In the genomic region with DNA sequence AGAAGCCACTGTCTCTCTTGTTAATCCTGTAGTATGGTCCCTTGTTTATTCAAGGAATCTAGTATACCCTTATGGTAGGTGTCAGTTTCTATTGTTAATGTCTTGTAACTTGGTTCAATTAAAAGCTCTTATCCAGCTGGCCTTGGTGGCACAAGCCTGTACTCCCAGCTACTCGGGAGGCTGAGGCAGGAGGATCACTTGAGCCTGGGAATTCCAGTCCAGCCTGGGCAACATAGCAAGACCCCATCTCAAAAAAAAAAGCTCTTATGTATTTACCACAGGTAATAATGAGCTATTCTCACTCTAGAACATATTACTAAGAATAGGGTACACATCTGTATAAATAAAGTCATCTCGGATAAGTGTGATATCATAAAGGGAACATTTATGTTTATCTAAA, we compare ENCODE assay signal across 22 cellular contexts. TPM values are rescaled to one million over a fixed set of nuclear protein-coding genes. Genes with fewer than 3 reads are reported as not detected.
A peak's percentile ranks its signal among the peaks of the same experiment; 100 is the strongest.
DNase-seq lines count a peak whose midpoint lies in the region; ATAC-seq, FAIRE-seq and TF ChIP-seq lines count a peak whose summit lies in the region.
"Had no signal": no experiment of that assay in that cellular context is flagged by ENCODE, and none has a peak within 500 bp of the region (broad histone marks: within the 10 kb centered on the region; RNA-seq: fewer than 3 reads in every experiment).

No MANE protein-coding gene starts in this region.

- H3K79me2 ChIP-seq in HepG2 (ENCODE audit: insufficient read depth, low read length), result no peaks in the 10 kb centered on the region

- no peak overlapping the region for H3K4me3 ChIP-seq in HepG2 (replicated peaks in 1 of 3; ENCODE audit: insufficient read depth in 1 of 3, low read depth in 2 of 3, low read length in 3 of 3)
- no peak overlapping the region for H3K4me3 ChIP-seq in right lobe of liver
- H3K4me3 ChIP-seq: BLaER1 had no signal

- no peak for FAIRE-seq in HepG2 (lab: Jason Lieb, UNC)
- FAIRE-seq: A204.1, D721Med, G401.6, GM12891 had no signal

- H3K27ac Mint-ChIP-seq in WTC11, result no peak overlapping the region
- H3K27ac Mint-ChIP-seq in stimulated activated naive B cell treated with anti-CD40 and anti-IgM and Interleukin-4, amounts not matched to agents 10 μg/mL and 1 μg/mL and 100 μg/mL, for 72 hours, result peak overlapping the region; percentile 25
- H3K27ac Mint-ChIP-seq: CD14-positive monocyte; CD4-positive, alpha-beta memory T cell; CD4-positive, CD25-positive, alpha-beta regulatory T cell had no signal

- H3K9ac ChIP-seq in HepG2 (ENCODE audit: insufficient read depth, low read depth, low read length), result no peak overlapping the region
- H3K9ac ChIP-seq: BLaER1 had no signal

- no peaks in the 10 kb centered on the region for H3K36me3 Mint-ChIP-seq in WTC11
- peaks cover 12 to 20% of the 10 kb centered on the region in 2 donors for H3K36me3 Mint-ChIP-seq in stimulated activated naive B cell treated with anti-CD40 and anti-IgM and Interleukin-4, amounts not matched to agents 10 μg/mL and 1 μg/mL and 100 μg/mL, for 72 hours

- H3K9me3 ChIP-seq in HepG2 (ENCODE audit: low read length) (no peaks in the 10 kb centered on the region), right lobe of liver (no peaks in the 10 kb centered on the region)
- H3K9me3 ChIP-seq: BE2C, BLaER1, Caco-2 had no signal

- CTCF ChIA-PET in HepG2 (lab: Yijun Ruan, JAX; ENCODE audit: low intra/inter-chr PET ratio, low total read pairs), result no interaction called here
- CTCF ChIA-PET in WTC11 (lab: Charles Lee), result no interaction called here

- no peaks in the 10 kb centered on the region for H3K27me3 ChIP-seq in HepG2 (ENCODE audit: control insufficient read depth in 1 of 2, insufficient read depth in 2 of 2, low read length in 2 of 2)
- no peaks in the 10 kb centered on the region for H3K27me3 ChIP-seq in right lobe of liver
- H3K27me3 ChIP-seq: BE2C, BLaER1 had no signal

- no peaks in the 10 kb centered on the region for H4K20me1 ChIP-seq in HepG2 (ENCODE audit: insufficient read depth, low read length)

- no peak for ATAC-seq in HepG2
- ATAC-seq in right lobe of liver, result no peak
- ATAC-seq in WTC11, result no peak
- ATAC-seq in stimulated activated naive B cell treated with anti-CD40 and anti-IgM and Interleukin-4, amounts not matched to agents 10 μg/mL and 1 μg/mL and 100 μg/mL, for 72 hours (replicated peaks), result no peak
- no peak for ATAC-seq in GM18867 (IDR thresholded peaks at IDR 0.05; ENCODE audit: unreplicated experiment)

- TF ChIP-seq EP300 in HepG2 (IDR thresholded peaks at IDR 0.05; ENCODE audit: low read depth in 2 of 2, low read length in 2 of 2), result no peak
- TF ChIP-seq EP300 in HepG2 (CRISPR knock-in tag; IDR thresholded peaks at IDR 0.05; ENCODE audit: borderline replicate concordance), result no peak

- no peak overlapping the region for H2AFZ ChIP-seq in HepG2 (ENCODE audit: low read length)

- TF ChIP-seq CTCF in HepG2 (CRISPR knock-in tag; IDR thresholded peaks at IDR 0.05) (no peak), right lobe of liver (IDR thresholded peaks at IDR 0.05) (no peak), WTC11 (IDR thresholded peaks at IDR 0.05) (no peak)

- no peak for DNase-seq in HepG2 (ENCODE audit: low spot score)
- no peak for DNase-seq in right lobe of liver
- no peak for DNase-seq in WTC11 (ENCODE audit: low spot score)
- DNase-seq in stimulated activated naive B cell treated with anti-CD40 and anti-IgM and Interleukin-4, amounts not matched to agents 10 μg/mL and 1 μg/mL and 100 μg/mL, for 72 hours, result no peak
- no peak for DNase-seq in activated CD4-positive, CD25-positive, alpha-beta regulatory T cell treated with anti-CD3 and anti-CD28 coated beads, Interleukin-2, amount 50 U/mL, for 72 hours
- DNase-seq: 8988T; ACHN; BE2C; C1 segment of cervical spinal cord; Caco-2; Calu3; CD4-positive, alpha-beta memory T cell; CD4-positive, CD25-positive, alpha-beta regulatory T cell; DMS79 treated with DMSO at 0.1 percent for 48 hours; GF-D8 had no signal

- TF ChIP-seq POLR2A in HepG2 (IDR thresholded peaks at IDR 0.05; ENCODE audit: insufficient read depth in 1 of 2, low read depth in 2 of 2, low read length in 2 of 2) (no peak), right lobe of liver (IDR thresholded peaks at IDR 0.05) (no peak)

- H3K36me3 ChIP-seq in HepG2 (replicated peaks in 1 of 2; ENCODE audit: control insufficient read depth in 1 of 2, insufficient read depth in 2 of 2, low read length in 2 of 2) (peaks cover 2 to 5% of the 10 kb centered on the region in 2 experiments; a peak in 3 of 5 replicates), right lobe of liver (no peaks in the 10 kb centered on the region)
- H3K36me3 ChIP-seq: BE2C had no signal

- H3K27me3 Mint-ChIP-seq in WTC11 (ENCODE audit: low read depth), result no peaks in the 10 kb centered on the region
- H3K27me3 Mint-ChIP-seq in stimulated activated naive B cell treated with anti-CD40 and anti-IgM and Interleukin-4, amounts not matched to agents 10 μg/mL and 1 μg/mL and 100 μg/mL, for 72 hours, result no peaks in the 10 kb centered on the region
- H3K27me3 Mint-ChIP-seq: CD4-positive, alpha-beta memory T cell; CD4-positive, CD25-positive, alpha-beta regulatory T cell had no signal

- no peaks in the 10 kb centered on the region for H3K9me3 Mint-ChIP-seq in WTC11
- H3K9me3 Mint-ChIP-seq in stimulated activated naive B cell treated with anti-CD40 and anti-IgM and Interleukin-4, amounts not matched to agents 10 μg/mL and 1 μg/mL and 100 μg/mL, for 72 hours, result no peaks in the 10 kb centered on the region
- H3K9me3 Mint-ChIP-seq: CD14-positive monocyte; CD4-positive, CD25-positive, alpha-beta regulatory T cell had no signal

- no peak overlapping the region for H3K27ac ChIP-seq in HepG2 (ENCODE audit: extremely low read length, insufficient read depth, low read length)
- H3K27ac ChIP-seq in right lobe of liver, result no peak overlapping the region
- H3K27ac ChIP-seq: BLaER1 had no signal

- H3K4me2 ChIP-seq in HepG2 (ENCODE audit: low read depth, low read length), result no peak overlapping the region
- H3K4me2 ChIP-seq: BLaER1 had no signal

- WGBS in HepG2 (ENCODE audit: low lambda C conversion rate), result 98% methylated on average over 2 of the region's 2 CpGs
- WGBS in right lobe of liver (ENCODE audit: insufficient coverage, low coverage, low lambda C conversion rate, missing lambda C conversion rate), result 91% methylated on average over 2 of the region's 2 CpGs

- BruUV-seq in HepG2 (replicated peaks; lab: Mats Ljungman, UMichigan), result no TSS peak

- intact Hi-C loops in HepG2 (cut with micrococcal nuclease; ENCODE audit: unreplicated experiment) (no loop called here), right lobe of liver (cut with DNase I) (no loop called here)

- H3K4me1 Mint-ChIP-seq in WTC11, result no peaks in the 10 kb centered on the region
- H3K4me1 Mint-ChIP-seq in stimulated activated naive B cell treated with anti-CD40 and anti-IgM and Interleukin-4, amounts not matched to agents 10 μg/mL and 1 μg/mL and 100 μg/mL, for 72 hours, result no peaks in the 10 kb centered on the region
- H3K4me1 Mint-ChIP-seq: CD14-positive monocyte had no signal

- in situ Hi-C loops in HepG2 (cut with HindIII; ENCODE audit: extremely low pct_ligation_motif_present, low pct_unique_long_range_greater_than_20kb), result no loop called here

- H3K4me1 ChIP-seq in HepG2 (ENCODE audit: insufficient read depth, low read length), result no peaks in the 10 kb centered on the region
- H3K4me1 ChIP-seq in right lobe of liver, result peaks cover 0 to 1% (median 0%) of the 10 kb centered on the region in 4 donors
- H3K4me1 ChIP-seq: BE2C, BLaER1, Caco-2 had no signal

- POLR2A ChIA-PET in HepG2 (lab: Yijun Ruan, JAX) (no interaction called here), WTC11 (lab: Charles Lee) (no interaction called here)

- TF ChIP-seq RAD21 in HepG2 (CRISPR knock-in tag; IDR thresholded peaks at IDR 0.05), result no peak

- no peak overlapping the region for H3K4me3 Mint-ChIP-seq in WTC11
- H3K4me3 Mint-ChIP-seq in stimulated activated naive B cell treated with anti-CD40 and anti-IgM and Interleukin-4, amounts not matched to agents 10 μg/mL and 1 μg/mL and 100 μg/mL, for 72 hours, result no peak overlapping the region
- H3K4me3 Mint-ChIP-seq: CD14-positive monocyte; CD4-positive, alpha-beta memory T cell; CD4-positive, CD25-positive, alpha-beta regulatory T cell had no signal

TF ChIP-seq in HepG2, 621 proteins besides CTCF, POLR2A, EP300 and RAD21 (continues in another document):
- TF ChIP-seq ZNF121 (CRISPR knock-in tag; IDR thresholded peaks at IDR 0.05) (peak; percentile 79), RFX5 (IDR thresholded peaks at IDR 0.05; ENCODE audit: low read depth, low read length) (no peak), BCL6 (CRISPR knock-in tag; IDR thresholded peaks at IDR 0.05) (no peak)

TF ChIP-seq in WTC11, 78 proteins besides CTCF, POLR2A, EP300 and RAD21 (continues in another document):
- peak; percentile 77; the same call in 1 of the 2 replicates for TF ChIP-seq ZNF121 (CRISPR knock-in tag; IDR thresholded peaks at IDR 0.05)

RNA-seq across cellular contexts. Expression of a gene that starts 46.5 kb away (rescaled TPM):
- total RNA-seq in HepG2 (2016; rRNA removed; fragmentation: Illumina TruSeq; extraction: Trizol), result 0.72 and 1.1 TPM in 2 replicates
- 0.18 and 0.20 TPM in 2 replicates for total RNA-seq in HepG2 (2016; cell fraction: cytosol; rRNA removed; fragmentation: Illumina TruSeq; extraction: Trizol; ENCODE audit: low read depth)
- total RNA-seq in HepG2 (2016; cell fraction: insoluble cytoplasmic fraction; rRNA removed; fragmentation: Illumina TruSeq; extraction: Trizol), result 0.48 and 1.0 TPM in 2 replicates
- 0.59 and 0.96 TPM in 2 replicates for total RNA-seq in HepG2 (2016; cell fraction: membrane; rRNA removed; fragmentation: Illumina TruSeq; extraction: Trizol)
- total RNA-seq in HepG2 (2016; cell fraction: nucleus; rRNA removed; fragmentation: Illumina TruSeq; extraction: Trizol), result 0.66 and 1.2 TPM in 2 replicates
- 1.1 and 1.4 TPM in 2 replicates for polyA plus RNA-seq in HepG2 (2011; rRNA removed)
- 0.88 and 1.1 TPM in 2 replicates for polyA plus RNA-seq in HepG2 (2011; cell fraction: cytosol; rRNA removed)
- 1.6 and 1.7 TPM in 2 replicates for polyA plus RNA-seq in HepG2 (2011; cell fraction: nucleus; rRNA removed)
- polyA plus RNA-seq in HepG2 (2012), result 0.44 and 1.1 TPM in 2 replicates
- 0.28 and 0.41 TPM in 2 replicates for polyA plus RNA-seq in HepG2 (2016; cell fraction: cytosol; fragmentation: Illumina TruSeq; extraction: Trizol; ENCODE audit: low read depth)
- polyA plus RNA-seq in HepG2 (2016; cell fraction: insoluble cytoplasmic fraction; fragmentation: Illumina TruSeq; extraction: Trizol; ENCODE audit: low read depth), result 0.66 and 0.93 TPM in 2 replicates
- polyA plus RNA-seq in HepG2 (2016; cell fraction: membrane; fragmentation: Illumina TruSeq; extraction: Trizol; ENCODE audit: low read depth), result 0.68 and 0.86 TPM in 2 replicates
- polyA plus RNA-seq in HepG2 (2016; cell fraction: nucleus; fragmentation: Illumina TruSeq; extraction: Trizol; ENCODE audit: insufficient read depth, low read depth), result 1.7 and 2.1 TPM in 2 replicates
- polyA minus RNA-seq in HepG2 (2011; rRNA and poly(A)+ RNA removed; ENCODE audit: low replicate concordance), result 0.12 and 1.2 TPM in 2 replicates
- polyA minus RNA-seq in HepG2 (2011; cell fraction: cytosol; rRNA and poly(A)+ RNA removed), result 0.40 and 0.53 TPM in 2 replicates
- polyA minus RNA-seq in HepG2 (2011; cell fraction: nucleus; rRNA and poly(A)+ RNA removed), result 0.39 and 0.75 TPM in 2 replicates
- total RNA-seq in right lobe of liver, result 1 to 10 TPM in 4 of 6 experiments, under 1 TPM in 2; 0.83 to 4.5 (median 1.4) TPM
- total RNA-seq in WTC11 (2021), result 19.1 to 22.6 TPM (median 22.1 TPM) in 3 replicates
- total RNA-seq: Calu3; CD4-positive, alpha-beta memory T cell; CD4-positive, CD25-positive, alpha-beta regulatory T cell had no signal
- polyA plus RNA-seq: CD14-positive monocyte had no signal
